Comparison of ENCODE assay signal across 8 cellular contexts in the genomic region with DNA sequence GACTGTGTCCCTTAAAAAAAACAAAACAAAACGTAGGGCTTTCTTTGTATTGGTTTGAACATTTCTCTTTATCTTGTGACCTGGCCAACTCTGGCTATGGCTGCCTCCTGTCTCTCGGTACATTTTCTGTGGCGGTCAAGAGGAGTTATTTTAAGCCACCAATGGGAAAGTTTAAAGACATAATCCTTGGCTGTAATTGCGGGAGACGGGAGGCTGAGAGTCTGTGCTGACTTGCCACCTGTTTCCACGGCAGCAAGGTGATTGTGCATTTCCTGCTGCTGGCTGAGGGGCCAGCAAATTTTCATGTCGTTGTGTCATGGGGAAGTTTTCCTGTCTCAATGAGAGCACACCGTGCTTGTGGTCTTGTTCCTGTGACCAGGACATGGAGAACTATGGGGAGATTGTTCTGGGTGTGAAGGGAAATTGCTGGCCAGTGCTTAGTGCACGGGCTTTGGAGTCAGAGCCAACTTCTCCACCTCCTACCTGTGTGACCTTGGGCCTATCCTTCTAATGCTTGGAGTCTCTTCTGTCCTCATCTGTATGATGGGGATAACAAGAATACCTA. TPM values are rescaled to one million over a fixed set of nuclear protein-coding genes. Genes with fewer than 3 reads are reported as not detected.
A peak's percentile ranks its signal among the peaks of the same experiment; 100 is the strongest.
DNase-seq lines count a peak whose midpoint lies in the region; ATAC-seq and TF ChIP-seq lines count a peak whose summit lies in the region.

No MANE protein-coding gene starts in this region.

- POLR2A ChIA-PET in Panc1 (lab: Charles Lee), result no interaction called here

- no peaks in the 10 kb centered on the region for H3K27me3 Mint-ChIP-seq in stimulated activated naive CD8-positive, alpha-beta T cell treated with anti-CD3 and anti-CD28 coated beads, Interleukin-15, Interleukin-2, amounts not matched to agents 100 ng/mL and 50 ng/mL, for 24 hours

- BruUV-seq in Panc1 (replicated peaks; lab: Mats Ljungman, UMichigan), result no TSS peak

- H3K9me3 ChIP-seq in Panc1 (ENCODE audit: control insufficient read depth, insufficient read depth, low read depth, low read length), result no peaks in the 10 kb centered on the region

- H3K4me1 ChIP-seq in Panc1 (ENCODE audit: control insufficient read depth, insufficient read depth, low read length) (peaks cover 77% of the 10 kb centered on the region), foreskin keratinocyte (no peaks in the 10 kb centered on the region)

- peaks cover 63% of the 10 kb centered on the region for H3K4me1 Mint-ChIP-seq in stimulated activated naive CD8-positive, alpha-beta T cell treated with anti-CD3 and anti-CD28 coated beads, Interleukin-15, Interleukin-2, amounts not matched to agents 100 ng/mL and 50 ng/mL, for 24 hours (ENCODE audit: low read depth)

- H3K27ac ChIP-seq in Panc1 (ENCODE audit: low read length), result peak overlapping the region; percentile 91
- H3K27ac ChIP-seq in foreskin keratinocyte, result no peak overlapping the region

- DNase-seq in stimulated activated naive CD8-positive, alpha-beta T cell treated with anti-CD3 and anti-CD28 coated beads, Interleukin-15, Interleukin-2, amounts not matched to agents 100 U/mL and 50 U/mL, for 24 hours, result no peak
- DNase-seq in Panc1 (ENCODE audit: low read depth, low spot score), result no peak
- DNase-seq in foreskin keratinocyte, result peak in 1 of 2 donors; percentile 29
- peak; percentile 89 for DNase-seq in renal cortical epithelial cell (ENCODE audit: low read depth)
- DNase-seq in anterior cingulate cortex (lab: John Stamatoyannopoulos, UW), result no peak
- no peak for DNase-seq in stimulated activated CD4-positive, alpha-beta T cell treated with anti-CD3 and anti-CD28 coated beads, Interleukin-12 subunit alpha, Interleukin-12 subunit beta, amount 100 ng/mL, for 4 hours

- H3K4me3 ChIP-seq in Panc1 (ENCODE audit: low read depth in 2 of 2, low read length in 2 of 2), result peak overlapping the region; percentile 16 to 36

- TF ChIP-seq CTCF in Panc1 (IDR thresholded peaks at IDR 0.05) (no peak), foreskin keratinocyte (conservative IDR thresholded peaks at IDR 0.05) (no peak)

- ATAC-seq in stimulated activated naive CD8-positive, alpha-beta T cell treated with anti-CD3 and anti-CD28 coated beads, Interleukin-15, Interleukin-2, amounts not matched to agents 100 U/mL and 50 U/mL, for 24 hours, result no peak
- peak; percentile 9; the same call in 1 of the 2 replicates for ATAC-seq in Panc1
- ATAC-seq in foreskin keratinocyte, result peak; percentile 22
- ATAC-seq in GM18505 (IDR thresholded peaks at IDR 0.05; ENCODE audit: unreplicated experiment), result no peak

- H3K27me3 ChIP-seq in Panc1 (ENCODE audit: control insufficient read depth, insufficient read depth, low read length), result no peaks in the 10 kb centered on the region
- no peaks in the 10 kb centered on the region for H3K27me3 ChIP-seq in foreskin keratinocyte

- H3K9me3 Mint-ChIP-seq in stimulated activated naive CD8-positive, alpha-beta T cell treated with anti-CD3 and anti-CD28 coated beads, Interleukin-15, Interleukin-2, amounts not matched to agents 100 ng/mL and 50 ng/mL, for 24 hours, result no peaks in the 10 kb centered on the region

- H3K36me3 ChIP-seq in Panc1 (ENCODE audit: control insufficient read depth, insufficient read depth, low read length), result no peaks in the 10 kb centered on the region

- intact Hi-C loops in Panc1 (cut with micrococcal nuclease; ENCODE audit: unreplicated experiment), result no loop called here

- TF ChIP-seq POLR2A in GM18505 (IDR thresholded peaks at IDR 0.05; ENCODE audit: borderline replicate concordance, extremely low read depth, insufficient read depth, insufficient read length), result no peak

- in situ Hi-C loops in Panc1 (cut with HindIII; ENCODE audit: low pct_unique_long_range_greater_than_20kb, low sequenced_read_pairs), result no loop called here

- CTCF ChIA-PET in Panc1 (lab: Charles Lee), result interaction anchor here (0.6 kb wide), 3 partner anchors 130 to 155 kb away, joined by 4 to 6 read pairs (median 5); no protein-coding TSS in a partner anchor

- H3K4me3 Mint-ChIP-seq in stimulated activated naive CD8-positive, alpha-beta T cell treated with anti-CD3 and anti-CD28 coated beads, Interleukin-15, Interleukin-2, amounts not matched to agents 100 ng/mL and 50 ng/mL, for 24 hours, result peak overlapping the region; percentile 62

- peaks cover 9% of the 10 kb centered on the region for H3K36me3 Mint-ChIP-seq in stimulated activated naive CD8-positive, alpha-beta T cell treated with anti-CD3 and anti-CD28 coated beads, Interleukin-15, Interleukin-2, amounts not matched to agents 100 ng/mL and 50 ng/mL, for 24 hours (ENCODE audit: low read depth)

- peak overlapping the region; percentile 87 for H3K27ac Mint-ChIP-seq in stimulated activated naive CD8-positive, alpha-beta T cell treated with anti-CD3 and anti-CD28 coated beads, Interleukin-15, Interleukin-2, amounts not matched to agents 100 ng/mL and 50 ng/mL, for 24 hours

RNA-seq across cellular contexts. Expression of gene PTPRJ, which starts 11.0 kb away (rescaled TPM):
- total RNA-seq in Panc1 (2021; ENCODE audit: unreplicated experiment) (73.6 TPM), foreskin keratinocyte (0.92 and 2.0 TPM in 2 replicates), renal cortical epithelial cell (120 and 214 TPM in 2 replicates)
- 22.0 TPM for polyA plus RNA-seq in Panc1 (2012; ENCODE audit: insufficient read length)
- polyA plus RNA-seq in foreskin keratinocyte, result 0.65 and 0.69 TPM in 2 replicates

Comparison
In these comparisons a context has a peak if more than half of its experiments do, and no peak if none do; other contexts are left out.
1. ATAC-seq: peak in Panc1 (single experiment) and foreskin keratinocyte (single experiment); none in stimulated activated naive CD8-positive, alpha-beta T cell treated with anti-CD3 and anti-CD28 coated beads, Interleukin-15, Interleukin-2, amounts not matched to agents 100 U/mL and 50 U/mL, for 24 hours (single experiment) and GM18505 (single experiment).
2. RNA of gene PTPRJ, which starts 11.0 kb away (total RNA-seq): 120 to 214 TPM in renal cortical epithelial cell and 73.6 TPM in Panc1 (single experiment); 0.92 to 2.0 TPM in foreskin keratinocyte; every median in the first group is over 10 times any median in the second.